12 cellular contexts compared by ENCODE assay signal in the genomic region with DNA sequence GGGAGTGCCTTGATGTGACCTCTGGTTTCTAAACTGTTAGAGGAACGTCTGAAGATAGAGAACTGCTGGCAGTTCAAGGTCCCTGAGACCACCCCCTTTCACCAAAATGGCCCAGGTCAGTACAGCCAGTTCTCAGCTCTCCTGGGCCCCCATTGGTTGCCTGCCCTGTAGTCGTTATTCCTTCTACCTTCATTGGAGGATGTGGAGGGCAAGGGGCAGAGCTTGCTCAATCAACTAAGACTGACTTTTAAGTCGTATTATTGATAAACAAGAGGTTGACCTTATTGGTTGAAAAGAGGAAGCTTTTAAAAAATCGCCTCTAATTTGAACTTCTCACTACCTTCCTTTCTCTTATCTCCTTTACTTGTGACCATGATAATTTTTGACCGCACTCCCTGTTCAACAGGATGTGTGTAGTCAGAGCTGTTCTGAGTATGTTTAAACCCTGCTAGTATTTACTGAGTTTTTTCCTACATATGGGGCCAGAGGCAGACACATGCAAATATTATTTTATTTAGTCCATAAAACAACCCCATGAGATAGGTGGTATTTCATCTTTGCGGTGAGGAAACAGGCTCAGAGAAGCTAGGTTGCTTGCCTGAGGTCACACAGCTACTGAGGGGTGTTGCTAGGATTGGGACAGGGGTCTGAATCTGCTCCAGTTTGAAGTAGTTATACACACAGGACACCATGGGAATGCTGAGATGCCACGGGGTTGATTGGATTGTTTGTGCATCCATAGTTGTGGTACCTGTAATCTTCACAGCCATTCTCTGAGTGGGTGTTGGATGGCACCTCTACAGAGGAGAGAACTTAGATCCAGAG. TPM values are rescaled to one million over a fixed set of nuclear protein-coding genes. Genes with fewer than 3 reads are reported as not detected.
DNase-seq lines count a peak whose midpoint lies in the region; ATAC-seq and TF ChIP-seq lines count a peak whose summit lies in the region.
"Had no signal": no experiment of that assay in that cellular context is flagged by ENCODE, and none has a peak within 500 bp of the region (broad histone marks: within the 10 kb centered on the region; RNA-seq: fewer than 3 reads in every experiment).

No MANE protein-coding gene starts in this region.

- no peak overlapping the region for H3K23ac ChIP-seq in mesenchymal stem cell (ENCODE audit: low read length in 2 of 2)

- TF ChIP-seq POLR2A in Peyer's patch (IDR thresholded peaks at IDR 0.05), result no peak

- no peak overlapping the region for H4K91ac ChIP-seq in mesenchymal stem cell (ENCODE audit: low read length)

- CTCF ChIA-PET in CD8-positive, alpha-beta memory T cell (lab: Charles Lee), result interaction anchor here (0.9 to 2.1 kb wide), 3 partner anchors 10 to 105 kb away, joined by 3 to 8 read pairs (median 5); no protein-coding TSS in a partner anchor
- CTCF ChIA-PET in RWPE1 (lab: Yijun Ruan, JAX), result interaction anchor here (1.0 kb wide), 1 partner anchor 9 kb away, joined by 3 read pairs; no protein-coding TSS in a partner anchor

- H4K8ac ChIP-seq in mesenchymal stem cell (ENCODE audit: low read length), result no peak overlapping the region

- no peak overlapping the region for H3K4ac ChIP-seq in mesenchymal stem cell (ENCODE audit: low read depth in 1 of 2, low read length in 2 of 2)

- no peak overlapping the region for H3K14ac ChIP-seq in mesenchymal stem cell (ENCODE audit: low read length in 2 of 2)

- H3K4me1 Mint-ChIP-seq in CD8-positive, alpha-beta memory T cell, result peaks cover 75 to 85% (median 77%) of the 10 kb centered on the region in 3 donors

- no peak overlapping the region for H2BK120ac ChIP-seq in mesenchymal stem cell (ENCODE audit: low read depth, low read length)

- H3K36me3 ChIP-seq in CD8-positive, alpha-beta memory T cell (ENCODE audit: insufficient read depth, low read length), result no peaks in the 10 kb centered on the region
- H3K36me3 ChIP-seq in Peyer's patch (no peaks in the 10 kb centered on the region), mesenchymal stem cell (ENCODE audit: control insufficient read depth in 1 of 2, insufficient read depth in 2 of 2, low read depth in 1 of 2, low read length in 2 of 2) (peaks cover 21 to 55% of the 10 kb centered on the region in 2 experiments)

- POLR2A ChIA-PET in CD8-positive, alpha-beta memory T cell (lab: Charles Lee), result interaction anchor here (1.0 kb wide), 1 partner anchor 10 kb away, joined by 3 read pairs; no protein-coding TSS in a partner anchor
- POLR2A ChIA-PET in RWPE1 (lab: Yijun Ruan, JAX; ENCODE audit: low non-redundant PET), result no interaction called here

- peaks cover 26% of the 10 kb centered on the region for H3K4me1 ChIP-seq in CD8-positive, alpha-beta memory T cell (ENCODE audit: insufficient read depth, low read length)
- peaks cover 0 to 61% (median 28%) of the 10 kb centered on the region in 4 donors for H3K4me1 ChIP-seq in Peyer's patch
- H3K4me1 ChIP-seq in mesenchymal stem cell (ENCODE audit: control insufficient read depth, insufficient read depth, low read depth, low read length), result peaks cover 13% of the 10 kb centered on the region

- H3K4me3 Mint-ChIP-seq in CD8-positive, alpha-beta memory T cell, result peak overlapping the region; percentile 23 to 91 (median 83)

- peak overlapping the region; percentile 61 to 97 (median 90) for H3K27ac Mint-ChIP-seq in CD8-positive, alpha-beta memory T cell

- H3K9ac ChIP-seq in mesenchymal stem cell (ENCODE audit: low read length), result peak overlapping the region; percentile 95
- H3K9ac ChIP-seq: KMS-11 had no signal

- ATAC-seq in GM21390 (IDR thresholded peaks at IDR 0.05; ENCODE audit: unreplicated experiment) (peak; percentile 24), GM19023 (IDR thresholded peaks at IDR 0.05; ENCODE audit: unreplicated experiment) (no peak)

- H3K9me3 Mint-ChIP-seq in CD8-positive, alpha-beta memory T cell, result no peaks in the 10 kb centered on the region
- H3K9me3 Mint-ChIP-seq: activated CD4-positive, alpha-beta T cell treated with anti-CD3 and anti-CD28 coated beads, Interleukin-2, amount 10 ng/mL, durations not matched to agents 24 days and 14 days had no signal

- no peak overlapping the region for H3K18ac ChIP-seq in mesenchymal stem cell (ENCODE audit: low read depth in 1 of 2, low read length in 2 of 2)

- DNase-seq in CD8-positive, alpha-beta memory T cell, result no peak
- no peak for DNase-seq in Peyer's patch
- no peak for DNase-seq in mesenchymal stem cell
- no peak for DNase-seq in DMS 273 (lab: John Stamatoyannopoulos, UW; ENCODE audit: unreplicated experiment)
- DNase-seq in RWPE1 (ENCODE audit: low spot score), result no peak
- no peak for DNase-seq in NCI-H1048 (lab: John Stamatoyannopoulos, UW)
- DNase-seq: activated CD4-positive, alpha-beta T cell treated with anti-CD3 and anti-CD28 coated beads, Interleukin-2, amount 10 ng/mL, durations not matched to agents 24 days and 14 days; glutamatergic neuron; stimulated activated CD4-positive, alpha-beta T cell treated with anti-CD3 and anti-CD28 coated beads, Interleukin-4, amount 100 ng/mL, for 1 hour had no signal

- H2BK15ac ChIP-seq in mesenchymal stem cell (ENCODE audit: low read depth, poor library complexity, severe bottlenecking), result no peak overlapping the region

- no peak overlapping the region for H2AFZ ChIP-seq in mesenchymal stem cell (ENCODE audit: low read depth, low read length)

- no peaks in the 10 kb centered on the region for H3K27me3 Mint-ChIP-seq in CD8-positive, alpha-beta memory T cell

- no peak overlapping the region for H2BK12ac ChIP-seq in mesenchymal stem cell (ENCODE audit: low read length in 2 of 2)

- peaks cover 0 to 16% (median 1%) of the 10 kb centered on the region in 3 donors for H3K36me3 Mint-ChIP-seq in CD8-positive, alpha-beta memory T cell

- H3K79me1 ChIP-seq in mesenchymal stem cell (replicated peaks; ENCODE audit: low read length, poor library complexity, severe bottlenecking), result peaks cover 30% of the 10 kb centered on the region

- no peaks in the 10 kb centered on the region for H3K27me3 ChIP-seq in CD8-positive, alpha-beta memory T cell (ENCODE audit: insufficient read depth, low read length, poor library complexity, severe bottlenecking)
- H3K27me3 ChIP-seq in Peyer's patch, result no peaks in the 10 kb centered on the region
- H3K27me3 ChIP-seq in mesenchymal stem cell (ENCODE audit: control insufficient read depth in 1 of 2, insufficient read depth in 1 of 2, low read length in 2 of 2), result no peaks in the 10 kb centered on the region

- TF ChIP-seq CTCF in Peyer's patch (IDR thresholded peaks at IDR 0.05) (no peak), RWPE1 (conservative IDR thresholded peaks at IDR 0.05; ENCODE audit: low read depth) (no peak)

- no peak overlapping the region for H2AK5ac ChIP-seq in mesenchymal stem cell (ENCODE audit: low read length, severe bottlenecking)

- WGBS in mesenchymal stem cell, result 98% methylated on average over 2 of the region's 7 CpGs

- no peak overlapping the region for H3K4me3 ChIP-seq in CD8-positive, alpha-beta memory T cell (ENCODE audit: low read length)
- H3K4me3 ChIP-seq in Peyer's patch (peak overlapping the region in 2 of 4 donors; percentile 3 to 75), mesenchymal stem cell (ENCODE audit: insufficient read depth in 1 of 2, low read depth in 1 of 2, low read length in 2 of 2) (peak overlapping the region in 1 of 2 experiments; percentile 90)

- H3K27ac ChIP-seq in CD8-positive, alpha-beta memory T cell (ENCODE audit: low read depth, low read length), result no peak overlapping the region
- H3K27ac ChIP-seq in Peyer's patch, result peak overlapping the region; percentile 93 to 99 (median 96)
- no peak overlapping the region for H3K27ac ChIP-seq in mesenchymal stem cell (ENCODE audit: low read length, poor library complexity, severe bottlenecking)
- H3K27ac ChIP-seq in RWPE1, result no peak overlapping the region
- H3K27ac ChIP-seq: KMS-11 had no signal

- no peak overlapping the region for H2BK5ac ChIP-seq in mesenchymal stem cell (ENCODE audit: low read depth, low read length, poor library complexity, severe bottlenecking)

- no peaks in the 10 kb centered on the region for H3K9me3 ChIP-seq in CD8-positive, alpha-beta memory T cell (ENCODE audit: low read length)
- H3K9me3 ChIP-seq in Peyer's patch (no peaks in the 10 kb centered on the region), mesenchymal stem cell (ENCODE audit: control insufficient read depth, low read length) (no peaks in the 10 kb centered on the region)

- H3K4me2 ChIP-seq in mesenchymal stem cell (ENCODE audit: low read length, poor library complexity, severe bottlenecking), result no peak overlapping the region

RNA-seq across cellular contexts. Expression of a gene that starts 2.9 kb away (rescaled TPM):
- 1 to 10 TPM; 4.8 to 7.0 TPM for total RNA-seq in CD8-positive, alpha-beta memory T cell
- 8.3 TPM for polyA plus RNA-seq in CD8-positive, alpha-beta memory T cell
- 1 to 10 TPM in 3 of 4 donors, under 1 TPM in 1; 0.57 to 6.6 (median 3.4) TPM for total RNA-seq in Peyer's patch
- polyA plus RNA-seq in mesenchymal stem cell (2013, experiment 1 of 2), result 2.4 TPM
- 2.2 TPM for polyA plus RNA-seq in mesenchymal stem cell (2013, experiment 2 of 2)

RNA-seq across cellular contexts. Expression of a gene that starts 2.9 kb away (rescaled TPM):
- 10 to 100 TPM; 15.4 to 16.4 TPM for total RNA-seq in CD8-positive, alpha-beta memory T cell
- 2.1 TPM for polyA plus RNA-seq in CD8-positive, alpha-beta memory T cell
- 10 to 100 TPM; 12.1 to 48.7 (median 21.0) TPM for total RNA-seq in Peyer's patch
- polyA plus RNA-seq in mesenchymal stem cell (2013, experiment 1 of 2), result 174 TPM
- polyA plus RNA-seq in mesenchymal stem cell (2013, experiment 2 of 2), result 178 TPM

Comparison
In these comparisons a context has a peak if more than half of its experiments do, and no peak if none do; other contexts are left out.
1. H3K27ac ChIP-seq: peak in Peyer's patch (4 of 4); none in CD8-positive, alpha-beta memory T cell (single experiment), mesenchymal stem cell (single experiment) and RWPE1 (single experiment).